1 cellular context compared by ENCODE assay signal in the genomic region with DNA sequence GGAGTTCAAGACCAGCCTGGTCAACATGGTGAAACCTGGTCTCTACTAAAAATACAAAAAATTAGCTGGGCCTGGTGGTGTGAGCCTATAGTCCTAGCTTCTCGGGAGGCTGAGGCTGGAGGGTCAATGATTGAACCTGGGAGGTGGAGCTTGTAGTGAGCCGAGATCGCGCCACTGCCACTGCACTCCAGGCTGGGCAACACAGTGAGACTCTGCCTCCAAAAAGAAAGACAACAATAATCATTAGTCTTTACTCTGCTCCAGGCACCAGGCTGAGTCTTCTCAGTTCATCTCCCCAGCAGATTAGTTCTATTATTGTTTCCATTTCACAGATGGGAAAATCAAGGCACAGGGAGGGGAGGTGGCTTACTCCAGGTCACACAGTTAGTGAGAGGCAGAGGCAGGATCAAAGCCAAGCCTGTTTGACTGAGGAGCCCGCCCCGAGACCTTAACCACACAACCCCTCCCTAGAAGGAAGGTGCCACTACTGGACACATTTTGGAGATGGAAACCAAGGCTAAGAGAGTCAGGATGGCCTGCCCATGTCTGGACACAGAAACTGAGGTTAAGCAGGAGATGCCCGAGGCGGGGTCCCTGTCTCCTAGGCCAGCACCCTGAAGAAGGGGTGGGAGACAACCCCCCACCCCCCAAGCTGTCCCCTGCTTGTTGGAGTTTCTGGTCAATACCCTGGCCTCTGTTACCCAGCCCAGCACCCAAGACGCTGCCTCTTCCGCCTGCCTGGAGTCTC.
TF ChIP-seq lines count a peak whose summit lies in the region.

No MANE protein-coding gene starts in this region.

TF ChIP-seq in A549, 52 proteins besides CTCF, POLR2A, EP300 and RAD21:
- TF ChIP-seq, protein P1, sequence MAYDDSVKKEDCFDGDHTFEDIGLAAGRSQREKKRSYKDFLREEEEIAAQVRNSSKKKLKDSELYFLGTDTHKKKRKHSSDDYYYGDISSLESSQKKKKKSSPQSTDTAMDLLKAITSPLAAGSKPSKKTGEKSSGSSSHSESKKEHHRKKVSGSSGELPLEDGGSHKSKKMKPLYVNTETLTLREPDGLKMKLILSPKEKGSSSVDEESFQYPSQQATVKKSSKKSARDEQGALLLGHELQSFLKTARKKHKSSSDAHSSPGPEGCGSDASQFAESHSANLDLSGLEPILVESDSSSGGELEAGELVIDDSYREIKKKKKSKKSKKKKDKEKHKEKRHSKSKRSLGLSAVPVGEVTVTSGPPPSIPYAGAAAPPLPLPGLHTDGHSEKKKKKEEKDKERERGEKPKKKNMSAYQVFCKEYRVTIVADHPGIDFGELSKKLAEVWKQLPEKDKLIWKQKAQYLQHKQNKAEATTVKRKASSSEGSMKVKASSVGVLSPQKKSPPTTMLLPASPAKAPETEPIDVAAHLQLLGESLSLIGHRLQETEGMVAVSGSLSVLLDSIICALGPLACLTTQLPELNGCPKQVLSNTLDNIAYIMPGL (CRISPR knock-in tag; IDR thresholded peaks at IDR 0.05; ENCODE audit: borderline replicate concordance), result no peak
- TF ChIP-seq NPAS2 (CRISPR knock-in tag; IDR thresholded peaks at IDR 0.05; ENCODE audit: borderline replicate concordance), result no peak
TF ChIP-seq in A549: peak in this region for 0.
